In genomic region chr4:8770518-8771257, GRCh38 we compare ENCODE assay signal across 27 cellular contexts.
DNase-seq lines count a peak whose midpoint lies in the region; ATAC-seq and TF ChIP-seq lines count a peak whose summit lies in the region.
"Had no signal": no experiment of that assay in that cellular context is flagged by ENCODE, and none has a peak within 500 bp of the region (broad histone marks: within the 10 kb centered on the region; RNA-seq: fewer than 3 reads in every experiment).

No MANE protein-coding gene starts in this region.

- H3K4ac ChIP-seq in mesendoderm (ENCODE audit: low read depth, low read length) = no peak overlapping the region

- no peak overlapping the region for H4K5ac ChIP-seq in mesendoderm (ENCODE audit: low read length)

- H3K79me1 ChIP-seq in mesendoderm (ENCODE audit: low read length) = no peaks in the 10 kb centered on the region

- no peak overlapping the region for H4K8ac ChIP-seq in mesendoderm (ENCODE audit: low read depth, low read length)

- no peak overlapping the region for H2AK5ac ChIP-seq in mesendoderm (ENCODE audit: low read length)

- no peaks in the 10 kb centered on the region for H3K4me1 Mint-ChIP-seq in natural killer cell treated with Interleukin-12 subunit alpha and Interleukin-12 subunit beta and Interleukin-15 and Interleukin-18, amount 100 ng/mL, for 72 hours (ENCODE audit: low read depth in 2 of 2)
- H3K4me1 Mint-ChIP-seq in natural killer cell = no peaks in the 10 kb centered on the region
- peaks cover 8% of the 10 kb centered on the region for H3K4me1 Mint-ChIP-seq in WTC11
- H3K4me1 Mint-ChIP-seq: activated CD4-positive, alpha-beta T cell treated with anti-CD3 and anti-CD28 coated beads, Interleukin-2, amount 10 ng/mL, durations not matched to agents 7 days and 5 days; stimulated activated effector memory CD8-positive, alpha-beta T cell treated with anti-CD3 and anti-CD28 coated beads, Interleukin-12 subunit alpha, Interleukin-12 subunit beta, amount 100 ng/mL, for 72 hours had no signal

- in situ Hi-C loops in ACHN (cut with HindIII; ENCODE audit: low pct_ligation_motif_present, low pct_unique_long_range_greater_than_20kb, low sequenced_read_pairs) = no loop called here

- CTCF ChIA-PET in WTC11 (lab: Charles Lee) (interaction anchor here (0.6 to 1.6 kb wide), 3 partner anchors 11 to 82 kb away, joined by 3 to 14 read pairs (median 3); no protein-coding TSS in a partner anchor), A673 (lab: Charles Lee) (no interaction called here)

- DNase-seq in natural killer cell treated with Interleukin-12 subunit alpha and Interleukin-12 subunit beta and Interleukin-15 and Interleukin-18, amount 100 ng/mL, for 72 hours (ENCODE audit: low spot score) = peak; percentile 45
- no peak for DNase-seq in natural killer cell
- DNase-seq in WTC11 (ENCODE audit: low spot score) = no peak
- DNase-seq in mesendoderm = peak; percentile 7
- DNase-seq in cerebellum (ENCODE audit: low spot score) = no peak
- DNase-seq in ACHN = no peak
- DNase-seq in A673 (ENCODE audit: low spot score) = no peak
- DNase-seq: activated CD4-positive, alpha-beta T cell treated with anti-CD3 and anti-CD28 coated beads, Interleukin-2, amount 10 ng/mL, durations not matched to agents 7 days and 5 days; activated T-cell treated with anti-CD3 and anti-CD28 coated beads, Interleukin-2, amount 50 U/mL, for 48 hours; amygdala; C1 segment of cervical spinal cord; HCEC 1CT; hypothalamus; islet precursor cell; mammary epithelial cell; NCI-H1417; NCI-H2107; NCI-H446; NK-92 treated with Interleukin-12 subunit alpha and Interleukin-12 subunit beta, amount 100 ng/mL, for 24 hours; stimulated activated CD4-positive, alpha-beta T cell treated with anti-CD3 and anti-CD28 coated beads, Interleukin-2, amount 100 ng/mL, for 48 hours; WERI-Rb-1 had no signal

- H3K56ac ChIP-seq in mesendoderm (ENCODE audit: low read length) = no peak overlapping the region

- no peak for ATAC-seq in natural killer cell treated with Interleukin-12 subunit alpha and Interleukin-12 subunit beta and Interleukin-15 and Interleukin-18, amount 100 ng/mL, for 72 hours
- ATAC-seq in natural killer cell = no peak
- peak; percentile 17; the same call in 1 of the 2 replicates for ATAC-seq in WTC11
- no peak for ATAC-seq in GM21526 (IDR thresholded peaks at IDR 0.05; ENCODE audit: low FRiP score, unreplicated experiment)
- ATAC-seq: gastrocnemius medialis; K562; stimulated activated effector memory CD8-positive, alpha-beta T cell treated with anti-CD3 and anti-CD28 coated beads, Interleukin-12 subunit alpha, Interleukin-12 subunit beta, amount 100 ng/mL, for 72 hours had no signal

- BruUV-seq in A673 (replicated peaks; lab: Mats Ljungman, UMichigan) = no TSS peak

- H3K79me2 ChIP-seq in mesendoderm (ENCODE audit: control insufficient read depth, insufficient read depth, low read length) = no peaks in the 10 kb centered on the region

- no peaks in the 10 kb centered on the region for H3K9me3 Mint-ChIP-seq in natural killer cell treated with Interleukin-12 subunit alpha and Interleukin-12 subunit beta and Interleukin-15 and Interleukin-18, amount 100 ng/mL, for 72 hours
- H3K9me3 Mint-ChIP-seq in natural killer cell (no peaks in the 10 kb centered on the region), WTC11 (no peaks in the 10 kb centered on the region)
- H3K9me3 Mint-ChIP-seq: activated CD4-positive, alpha-beta T cell treated with anti-CD3 and anti-CD28 coated beads, Interleukin-2, amount 10 ng/mL, durations not matched to agents 7 days and 5 days; dendritic cell treated with granulocyte-macrophage colony-stimulating factor and Interleukin-4, amounts not matched to agents 40 ng/mL and 50 ng/mL, for 4 days had no signal

- H2BK120ac ChIP-seq in mesendoderm (ENCODE audit: low read depth, low read length) = no peak overlapping the region

- H3K27me3 Mint-ChIP-seq in natural killer cell treated with Interleukin-12 subunit alpha and Interleukin-12 subunit beta and Interleukin-15 and Interleukin-18, amount 100 ng/mL, for 72 hours = no peaks in the 10 kb centered on the region
- H3K27me3 Mint-ChIP-seq in natural killer cell (ENCODE audit: low read depth in 2 of 2) (no peaks in the 10 kb centered on the region), WTC11 (ENCODE audit: low read depth) (no peaks in the 10 kb centered on the region; the same call in 1 of the 2 replicates)
- H3K27me3 Mint-ChIP-seq: activated CD4-positive, alpha-beta T cell treated with anti-CD3 and anti-CD28 coated beads, Interleukin-2, amount 10 ng/mL, durations not matched to agents 7 days and 5 days; dendritic cell treated with granulocyte-macrophage colony-stimulating factor and Interleukin-4, amounts not matched to agents 40 ng/mL and 50 ng/mL, for 4 days had no signal

- no peak overlapping the region for H2BK5ac ChIP-seq in mesendoderm (ENCODE audit: low read length)

- no peaks in the 10 kb centered on the region for H3K27me3 ChIP-seq in mesendoderm (ENCODE audit: insufficient read depth, low read length, poor library complexity)
- peaks cover 21% of the 10 kb centered on the region for H3K27me3 ChIP-seq in A673 (replicated peaks; ENCODE audit: insufficient read depth, low read depth, low read length, poor library complexity)

- no peaks in the 10 kb centered on the region for H3K36me3 Mint-ChIP-seq in natural killer cell treated with Interleukin-12 subunit alpha and Interleukin-12 subunit beta and Interleukin-15 and Interleukin-18, amount 100 ng/mL, for 72 hours
- H3K36me3 Mint-ChIP-seq in natural killer cell = no peaks in the 10 kb centered on the region
- H3K36me3 Mint-ChIP-seq in WTC11 = no peaks in the 10 kb centered on the region
- H3K36me3 Mint-ChIP-seq: stimulated activated effector memory CD8-positive, alpha-beta T cell treated with anti-CD3 and anti-CD28 coated beads, Interleukin-12 subunit alpha, Interleukin-12 subunit beta, amount 100 ng/mL, for 72 hours had no signal

- H3K4me3 ChIP-seq in mesendoderm (ENCODE audit: low read length) (no peak overlapping the region), A673 (ENCODE audit: low read depth, low read length, poor library complexity, severe bottlenecking) (no peak overlapping the region)
- H3K4me3 ChIP-seq: gastrocnemius medialis, K562, SK-N-MC had no signal

- TF ChIP-seq CTCF in natural killer cell (IDR thresholded peaks at IDR 0.05) (no peak), WTC11 (IDR thresholded peaks at IDR 0.05) (no peak), A673 (conservative IDR thresholded peaks at IDR 0.05; ENCODE audit: low read depth, low read length) (no peak)

- POLR2A ChIA-PET in WTC11 (lab: Charles Lee) = interaction anchor here (0.5 to 0.6 kb wide), 2 partner anchors 77 to 120 kb away, joined by 3 read pairs; no protein-coding TSS in a partner anchor
- POLR2A ChIA-PET in A673 (lab: Charles Lee; ENCODE audit: low non-redundant PET) = no interaction called here

- H3K4me2 ChIP-seq in mesendoderm (ENCODE audit: low read length) = no peak overlapping the region

- H3K27ac ChIP-seq in mesendoderm (ENCODE audit: low read depth, low read length) = no peak overlapping the region
- H3K27ac ChIP-seq in A673 (ENCODE audit: low read depth, low read length, poor library complexity, severe bottlenecking) = no peak overlapping the region
- H3K27ac ChIP-seq: gastrocnemius medialis, SK-N-MC, WERI-Rb-1 had no signal

- H3K4me1 ChIP-seq in mesendoderm (ENCODE audit: control insufficient read depth, low read depth, low read length) (no peaks in the 10 kb centered on the region), A673 (ENCODE audit: insufficient read depth, low read length, poor library complexity, severe bottlenecking) (no peaks in the 10 kb centered on the region)
- H3K4me1 ChIP-seq: gastrocnemius medialis had no signal

- H3K27ac Mint-ChIP-seq in natural killer cell treated with Interleukin-12 subunit alpha and Interleukin-12 subunit beta and Interleukin-15 and Interleukin-18, amount 100 ng/mL, for 72 hours = no peak overlapping the region
- H3K27ac Mint-ChIP-seq in natural killer cell (no peak overlapping the region), WTC11 (peak overlapping the region; percentile 8; the same call in 1 of the 2 replicates)
- H3K27ac Mint-ChIP-seq: activated CD4-positive, alpha-beta T cell treated with anti-CD3 and anti-CD28 coated beads, Interleukin-2, amount 10 ng/mL, durations not matched to agents 7 days and 5 days; dendritic cell treated with granulocyte-macrophage colony-stimulating factor and Interleukin-4, amounts not matched to agents 40 ng/mL and 50 ng/mL, for 4 days; stimulated activated effector memory CD8-positive, alpha-beta T cell treated with anti-CD3 and anti-CD28 coated beads, Interleukin-12 subunit alpha, Interleukin-12 subunit beta, amount 100 ng/mL, for 72 hours had no signal

- no peak overlapping the region for H3K9ac ChIP-seq in mesendoderm (ENCODE audit: low read length)

- intact Hi-C loops in natural killer cell (cut with micrococcal nuclease) = no loop called here
- intact Hi-C loops in A673 (cut with micrococcal nuclease; ENCODE audit: unreplicated experiment) = no loop called here

- H3K36me3 ChIP-seq in mesendoderm (ENCODE audit: control insufficient read depth, insufficient read depth, low read length) (no peaks in the 10 kb centered on the region), A673 (ENCODE audit: insufficient read depth, low read length, poor library complexity, severe bottlenecking) (no peaks in the 10 kb centered on the region)
- H3K36me3 ChIP-seq: gastrocnemius medialis, WERI-Rb-1 had no signal

- no peak overlapping the region for H3K18ac ChIP-seq in mesendoderm (ENCODE audit: low read length)

- no peak overlapping the region for H2BK15ac ChIP-seq in mesendoderm (replicated peaks; ENCODE audit: low read depth)

- no CpG with 5 or more reads among the region's 20 CpGs for WGBS in mesendoderm (ENCODE audit: extremely low coverage, insufficient coverage, low lambda C conversion rate)

- H3K4me3 Mint-ChIP-seq in natural killer cell treated with Interleukin-12 subunit alpha and Interleukin-12 subunit beta and Interleukin-15 and Interleukin-18, amount 100 ng/mL, for 72 hours = no peak overlapping the region
- H3K4me3 Mint-ChIP-seq in natural killer cell (no peak overlapping the region), WTC11 (no peak overlapping the region)
- H3K4me3 Mint-ChIP-seq: activated CD4-positive, alpha-beta T cell treated with anti-CD3 and anti-CD28 coated beads, Interleukin-2, amount 10 ng/mL, durations not matched to agents 7 days and 5 days; dendritic cell treated with granulocyte-macrophage colony-stimulating factor and Interleukin-4, amounts not matched to agents 40 ng/mL and 50 ng/mL, for 4 days; stimulated activated effector memory CD8-positive, alpha-beta T cell treated with anti-CD3 and anti-CD28 coated beads, Interleukin-12 subunit alpha, Interleukin-12 subunit beta, amount 100 ng/mL, for 72 hours had no signal

- H3K9me3 ChIP-seq in A673 (ENCODE audit: low read depth, low read length, poor library complexity, severe bottlenecking) = no peaks in the 10 kb centered on the region
- H3K9me3 ChIP-seq: gastrocnemius medialis had no signal

- no peak overlapping the region for H3K23ac ChIP-seq in mesendoderm (ENCODE audit: low read length)

TF ChIP-seq in WTC11, 78 proteins besides CTCF, POLR2A, EP300 and RAD21:
- no peak for TF ChIP-seq NFYB (CRISPR knock-in tag; conservative IDR thresholded peaks at IDR 0.05; ENCODE audit: low read depth)
- no peak for TF ChIP-seq CBFB (CRISPR knock-in tag; IDR thresholded peaks at IDR 0.05; ENCODE audit: low read depth)
- no peak for TF ChIP-seq CREM (CRISPR knock-in tag; IDR thresholded peaks at IDR 0.05)

Comparison
In these comparisons a context has a peak if more than half of its experiments do, and no peak if none do; other contexts are left out.
1. DNase-seq: peak in natural killer cell treated with Interleukin-12 subunit alpha and Interleukin-12 subunit beta and Interleukin-15 and Interleukin-18, amount 100 ng/mL, for 72 hours (single experiment) and mesendoderm (single experiment); none in natural killer cell (single experiment), WTC11 (single experiment), cerebellum (single experiment), ACHN (single experiment) and A673 (single experiment).